ENCODE assay signal across 9 cellular contexts in the genomic region with DNA sequence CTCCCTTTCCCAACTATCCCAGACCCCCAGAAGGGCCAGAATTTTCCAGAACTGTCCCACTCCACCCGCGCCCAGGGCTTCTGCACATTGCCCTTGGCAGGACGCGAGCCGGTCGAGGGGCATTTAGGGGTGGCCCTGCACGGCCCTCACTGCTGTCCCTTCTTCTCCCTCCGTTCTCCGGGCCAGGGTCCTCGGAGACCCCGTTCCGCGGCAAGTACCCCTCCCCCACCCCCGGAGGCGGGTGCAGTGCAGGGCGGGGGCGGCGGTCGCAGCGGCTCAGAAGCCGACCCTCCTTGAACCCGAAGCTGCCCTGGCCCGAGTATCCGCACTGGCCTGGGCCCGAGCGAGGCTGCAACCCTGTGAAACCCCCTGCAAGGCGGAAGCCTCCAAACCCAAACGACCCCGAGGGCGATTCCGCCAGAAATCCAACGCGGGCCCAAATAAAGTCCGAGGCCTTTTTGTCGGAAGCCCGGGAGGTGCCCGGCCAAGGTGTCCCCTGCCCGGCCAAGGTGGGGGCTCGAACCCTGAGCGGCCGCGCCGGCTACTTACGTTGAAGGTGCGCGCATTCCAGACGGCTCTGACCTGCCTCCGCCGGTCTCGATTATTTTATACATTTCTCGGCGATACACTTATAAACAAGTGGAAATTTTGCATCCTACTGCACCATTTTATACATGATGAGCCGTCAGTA. TPM values are rescaled to one million over a fixed set of nuclear protein-coding genes. Genes with fewer than 3 reads are reported as not detected.
DNase-seq lines count a peak whose midpoint lies in the region; ATAC-seq and TF ChIP-seq lines count a peak whose summit lies in the region.
"Had no signal": no experiment of that assay in that cellular context is flagged by ENCODE, and none has a peak within 500 bp of the region (broad histone marks: within the 10 kb centered on the region; RNA-seq: fewer than 3 reads in every experiment).

No MANE protein-coding gene starts in this region.

- no peak overlapping the region for H3K27ac ChIP-seq in OCI-LY3 (ENCODE audit: low read length)

- H3K4me3 ChIP-seq in OCI-LY3 (ENCODE audit: low read length), result no peak overlapping the region
- peak overlapping the region; percentile 22 for H3K4me3 ChIP-seq in fibroblast of the aortic adventitia (ENCODE audit: low read depth, low read length)
- peak overlapping the region; percentile 19 for H3K4me3 ChIP-seq in retinal pigment epithelial cell (ENCODE audit: low read length)
- H3K4me3 ChIP-seq: lung had no signal

- no peaks in the 10 kb centered on the region for H4K20me1 ChIP-seq in OCI-LY3 (ENCODE audit: insufficient read depth, low read length)

- ATAC-seq in left lobe of liver, result no peak
- no peak for ATAC-seq in GM21529 (IDR thresholded peaks at IDR 0.05; ENCODE audit: unreplicated experiment)
- no peak for ATAC-seq in GM19467 (IDR thresholded peaks at IDR 0.05; ENCODE audit: unreplicated experiment)

- H3K4me1 ChIP-seq in OCI-LY3 (ENCODE audit: low read length), result peaks cover 16% of the 10 kb centered on the region

- peak; percentile 40 for DNase-seq in GM13976 (ENCODE audit: low spot score)
- DNase-seq in fibroblast of the aortic adventitia (ENCODE audit: low read depth), result no peak
- DNase-seq in retinal pigment epithelial cell (ENCODE audit: low read depth), result no peak
- DNase-seq in left lobe of liver (ENCODE audit: low spot score), result no peak
- DNase-seq in effector CD4-positive, alpha-beta T cell, result no peak

- TF ChIP-seq CTCF in GM13976 (IDR thresholded peaks at IDR 0.05; ENCODE audit: borderline replicate concordance, control extremely low read depth, extremely low read depth, insufficient read depth, missing control alignments) (no peak), OCI-LY3 (IDR thresholded peaks at IDR 0.05; ENCODE audit: low read depth, low read length) (no peak), fibroblast of the aortic adventitia (IDR thresholded peaks at IDR 0.05; ENCODE audit: insufficient read depth, low read length) (no peak), retinal pigment epithelial cell (conservative IDR thresholded peaks at IDR 0.05; ENCODE audit: low read depth, low read length) (no peak)

- in situ Hi-C loops in GM13976 (cut with MboI; ENCODE audit: low sequenced_read_pairs, unreplicated experiment), result loop anchor here (10.0 to 25.0 kb wide), 2 partner anchors 137 to 595 kb away; a partner anchor contains a TSS

- 0 out of 2 replicates have a peak overlapping the region, but pooled peaks have one; percentile 3 for H3K4me2 ChIP-seq in OCI-LY3 (ENCODE audit: low read length)

- H3K9me3 ChIP-seq in OCI-LY3 (ENCODE audit: insufficient read depth, low read length), result no peaks in the 10 kb centered on the region; the same call in 1 of the 2 replicates

- H3K36me3 ChIP-seq in OCI-LY3 (replicated peaks; ENCODE audit: low read depth, low read length), result no peaks in the 10 kb centered on the region

- no peak overlapping the region for H2AFZ ChIP-seq in OCI-LY3 (ENCODE audit: low read depth, low read length)

- no peaks in the 10 kb centered on the region for H3K79me2 ChIP-seq in OCI-LY3 (ENCODE audit: low read length)

- no peaks in the 10 kb centered on the region for H3K27me3 ChIP-seq in OCI-LY3 (ENCODE audit: low read depth, low read length)

- no peak overlapping the region for H3K9ac ChIP-seq in OCI-LY3 (ENCODE audit: low read length)

RNA-seq across cellular contexts. Expression of a gene that starts 53.2 kb away (rescaled TPM):
- total RNA-seq in fibroblast of the aortic adventitia (ENCODE audit: low replicate concordance), result 64.4 and 164 TPM in 2 replicates
- total RNA-seq in left lobe of liver, result 49.3 TPM
